ENCODE assay signal across 8 cellular contexts in the genomic region with DNA sequence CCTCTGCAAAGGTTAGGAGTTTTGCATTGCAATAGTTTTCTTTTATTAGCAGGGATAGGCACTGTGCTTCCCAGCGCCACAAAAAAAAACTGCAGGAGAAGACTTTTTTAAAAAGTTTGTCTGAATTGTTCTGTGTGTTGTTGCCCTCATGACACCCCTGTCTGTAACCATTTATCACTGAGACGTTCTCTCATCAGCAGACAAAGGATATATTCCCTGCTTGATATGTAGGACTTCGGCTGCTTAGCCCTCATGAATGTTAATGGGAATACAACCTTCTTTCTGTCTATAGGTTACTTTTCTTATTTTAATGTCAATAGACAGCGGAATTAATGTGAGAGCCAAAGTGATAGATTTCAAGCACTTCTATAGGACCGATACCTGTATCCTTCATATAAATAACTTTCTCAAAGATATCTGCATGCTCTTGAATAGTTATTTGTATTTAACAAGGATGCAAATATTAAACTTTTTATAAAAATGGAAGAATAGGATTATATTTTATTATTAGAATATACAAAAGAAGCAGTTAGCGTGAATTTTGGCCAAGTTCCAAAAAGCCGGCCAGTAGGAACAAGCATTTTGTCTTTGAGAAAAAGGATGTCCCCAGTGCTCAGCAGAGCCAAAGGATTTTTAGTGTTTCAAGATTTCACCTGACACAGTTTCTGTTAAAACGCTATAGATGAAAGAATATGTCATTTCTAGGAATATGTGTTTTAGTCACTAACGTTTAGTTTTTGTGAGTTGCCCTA. TPM values are rescaled to one million over a fixed set of nuclear protein-coding genes. Genes with fewer than 3 reads are reported as not detected.
A peak's percentile ranks its signal among the peaks of the same experiment; 100 is the strongest.
DNase-seq lines count a peak whose midpoint lies in the region; ATAC-seq and TF ChIP-seq lines count a peak whose summit lies in the region.

No MANE protein-coding gene starts in this region.

- peaks cover 7% of the 10 kb centered on the region for H3K36me3 Mint-ChIP-seq in nephron (ENCODE audit: low read depth)

- intact Hi-C loops in body of pancreas (cut with DNase I) (loop anchor here (10.0 kb wide), 1 partner anchor 96 kb away; no protein-coding TSS in a partner anchor), lower leg skin (cut with DNase I; ENCODE audit: low total_unique reads) (loop anchor here (10.0 kb wide), 1 partner anchor 96 kb away; no protein-coding TSS in a partner anchor)

- no peaks in the 10 kb centered on the region for H3K27me3 Mint-ChIP-seq in nephron (ENCODE audit: low read depth)

- peak overlapping the region in 2 of 3 experiments; percentile 58 to 94 for H3K27ac Mint-ChIP-seq in nephron

- H3K36me3 ChIP-seq in HUES64 (ENCODE audit: insufficient read depth, low read length), result no peaks in the 10 kb centered on the region
- H3K36me3 ChIP-seq in body of pancreas (replicated peaks in 1 of 2; ENCODE audit: insufficient read depth in 1 of 2, low read depth in 2 of 2), result no peaks in the 10 kb centered on the region

- H3K9me3 ChIP-seq in HUES64 (ENCODE audit: insufficient read depth, low read depth, low read length) (no peaks in the 10 kb centered on the region), body of pancreas (no peaks in the 10 kb centered on the region)

- TF ChIP-seq POLR2A in body of pancreas (IDR thresholded peaks at IDR 0.05) (no peak), lower leg skin (IDR thresholded peaks at IDR 0.05) (no peak)

- H3K9ac ChIP-seq in HUES64 (ENCODE audit: low read depth, low read length), result peak overlapping the region; percentile 73; the same call in 1 of the 2 replicates

- 74% methylated on average over 7 of the region's 9 CpGs for WGBS in HUES64
- WGBS in body of pancreas, 2 donors, result 35 to 38% methylated on average over 9 of the region's 9 CpGs
- 45 to 50% methylated on average over 9 of the region's 9 CpGs for WGBS in lower leg skin, 2 donors

- H3K27ac ChIP-seq in HUES64 (ENCODE audit: low read depth, low read length) (0 out of 2 replicates have a peak overlapping the region, but pooled peaks have one; percentile 70), body of pancreas (no peak overlapping the region)

- H3K27me3 ChIP-seq in HUES64 (ENCODE audit: insufficient read depth, low read length) (no peaks in the 10 kb centered on the region), body of pancreas (no peaks in the 10 kb centered on the region)

- peak overlapping the region; percentile 98 to 100 (median 100) for H3K4me3 Mint-ChIP-seq in nephron

- H3K4me1 ChIP-seq in HUES64 (ENCODE audit: insufficient read depth, low read length), result peaks cover 5% of the 10 kb centered on the region
- H3K4me1 ChIP-seq in body of pancreas, result peaks cover 31% of the 10 kb centered on the region

- peak; percentile 17 for DNase-seq in CD1c-positive myeloid dendritic cell (ENCODE audit: extremely low spot score)
- DNase-seq in body of pancreas, result peak in 3 of 4 donors; percentile 4 to 22 (median 17)
- no peak for DNase-seq in lower leg skin (ENCODE audit: low spot score in 2 of 2)
- DNase-seq in NOMO-1 (lab: John Stamatoyannopoulos, UW; ENCODE audit: unreplicated experiment in 2 of 2), result no peak
- DNase-seq in DMS53 (lab: John Stamatoyannopoulos, UW), result no peak

- no peaks in the 10 kb centered on the region for H3K9me3 Mint-ChIP-seq in nephron

- H3K4me3 ChIP-seq in HUES64 (ENCODE audit: low read length), result peak overlapping the region; percentile 89
- no peak overlapping the region for H3K4me3 ChIP-seq in body of pancreas
- H3K4me3 ChIP-seq in lower leg skin (ENCODE audit: low read depth, poor library complexity, severe bottlenecking), result no peak overlapping the region

- H3K4me1 Mint-ChIP-seq in nephron, result peaks cover 27% of the 10 kb centered on the region

- ATAC-seq in body of pancreas (no peak), HG03108 (IDR thresholded peaks at IDR 0.05; ENCODE audit: unreplicated experiment) (no peak)

- no peak for TF ChIP-seq CTCF in body of pancreas (IDR thresholded peaks at IDR 0.05)
- TF ChIP-seq CTCF in nephron (IDR thresholded peaks at IDR 0.05; ENCODE audit: unreplicated experiment in 3 of 3), result no peak
- no peak for TF ChIP-seq CTCF in lower leg skin (IDR thresholded peaks at IDR 0.05)

RNA-seq across cellular contexts. Expression of a gene that starts 1.5 kb away (rescaled TPM):
- 8.4 TPM for polyA plus RNA-seq in HUES64 (2013, experiment 1 of 2)
- 10.1 TPM for polyA plus RNA-seq in HUES64 (2013, experiment 2 of 2)
- total RNA-seq in body of pancreas, result 10 to 100 TPM in 1 of 2 donors, 1 to 10 TPM in 1; 8.2 to 13.0 TPM
- 10 to 100 TPM in 1 of 4 donors, 1 to 10 TPM in 3; 5.4 to 10.1 (median 7.4) TPM for total RNA-seq in lower leg skin

RNA-seq across cellular contexts. Expression of a gene that starts 27.7 kb away (rescaled TPM):
- polyA plus RNA-seq in HUES64 (2013, experiment 1 of 2), result 22.5 TPM
- polyA plus RNA-seq in HUES64 (2013, experiment 2 of 2), result 25.4 TPM
- 10 to 100 TPM; 19.2 to 21.4 TPM for total RNA-seq in body of pancreas
- 1 to 10 TPM; 1.2 to 4.0 (median 2.7) TPM for total RNA-seq in lower leg skin

RNA-seq across cellular contexts. Expression of a gene that starts 56.2 kb away (rescaled TPM):
- polyA plus RNA-seq in HUES64 (2013, experiment 1 of 2), result 94.5 TPM
- polyA plus RNA-seq in HUES64 (2013, experiment 2 of 2), result 81.6 TPM
- total RNA-seq in body of pancreas (1 to 10 TPM in 1 of 2 donors, not detected in 1; 1.6 TPM), lower leg skin (1 to 10 TPM in 3 of 4 donors, under 1 TPM in 1; 0.96 to 5.6 (median 1.7) TPM)

RNA-seq across cellular contexts. Expression of a gene that starts 56.3 kb away (rescaled TPM):
- polyA plus RNA-seq in HUES64 (2013, experiment 1 of 2), result 3.6 TPM
- 3.6 TPM for polyA plus RNA-seq in HUES64 (2013, experiment 2 of 2)
- total RNA-seq in body of pancreas, result 10 to 100 TPM in 1 of 2 donors, 1 to 10 TPM in 1; 6.0 to 13.8 TPM
- total RNA-seq in lower leg skin, result 1 to 10 TPM; 6.1 to 6.9 (median 6.3) TPM

Comparison
In these comparisons a context has a peak if more than half of its experiments do, and no peak if none do; other contexts are left out.
1. DNase-seq: peak in CD1c-positive myeloid dendritic cell (single experiment) and body of pancreas (3 of 4); none in lower leg skin (0 of 2), NOMO-1 (0 of 2) and DMS53 (single experiment).
2. RNA of a gene that starts 27.7 kb away (total RNA-seq): 19.2 to 21.4 TPM in body of pancreas; 1.2 to 4.0 TPM in lower leg skin; every median in the first group is over 4 times any median in the second.